In genomic region chr13:32548837-32549236, GRCh38 we compare ENCODE assay signal across 2 cellular contexts.
TF ChIP-seq lines count a peak whose summit lies in the region.

No MANE protein-coding gene starts in this region.

TF ChIP-seq in K562, 482 proteins besides CTCF, POLR2A, EP300 and RAD21 (continues in another document):
- TF ChIP-seq ZNF707 (CRISPR knock-in tag; conservative IDR thresholded peaks at IDR 0.05) (no peak), PHF20 (IDR thresholded peaks at IDR 0.05; ENCODE audit: partially characterized antibody) (no peak), NEUROD1 (IDR thresholded peaks at IDR 0.05; ENCODE audit: borderline replicate concordance, low read depth, low read length, partially characterized antibody) (no peak), NFIC (IDR thresholded peaks at IDR 0.05) (no peak), PML (IDR thresholded peaks at IDR 0.05; ENCODE audit: low read length) (no peak), MAFG (tag; conservative IDR thresholded peaks at IDR 0.05) (no peak), UBTF (IDR thresholded peaks at IDR 0.05; ENCODE audit: borderline replicate concordance in 1 of 2, low read depth in 2 of 2, low read length in 2 of 2) (no peak), TCF7 (IDR thresholded peaks at IDR 0.05; ENCODE audit: borderline replicate concordance) (no peak), CEBPG (CRISPR knock-in tag; IDR thresholded peaks at IDR 0.05) (no peak), CEBPG (tag; conservative IDR thresholded peaks at IDR 0.05 in 1 of 2, IDR thresholded peaks at IDR 0.05 in 1 of 2) (peak; percentile 35 to 53; a peak in 3 of 4 replicates), GABPA (tag; conservative IDR thresholded peaks at IDR 0.05; ENCODE audit: low read depth) (no peak), ZNF124 (CRISPR knock-in tag; IDR thresholded peaks at IDR 0.05) (no peak), ZKSCAN1 (IDR thresholded peaks at IDR 0.05; ENCODE audit: low read depth, low read length) (no peak), CEBPB (tag; IDR thresholded peaks at IDR 0.05) (peak; percentile 58; the same call in 1 of the 2 replicates), CHD7 (IDR thresholded peaks at IDR 0.05; ENCODE audit: low read depth, low read length) (no peak), FOS (IDR thresholded peaks at IDR 0.05; ENCODE audit: extremely low read depth, insufficient read length) (no peak)

TF ChIP-seq in HepG2, 621 proteins besides CTCF, POLR2A, EP300 and RAD21:
- TF ChIP-seq FLYWCH1 (CRISPR knock-in tag; IDR thresholded peaks at IDR 0.05), result no peak
- TF ChIP-seq ZNF543 (CRISPR knock-in tag; IDR thresholded peaks at IDR 0.05), result no peak
- no peak for TF ChIP-seq ZC3H4 (CRISPR knock-in tag; IDR thresholded peaks at IDR 0.05; ENCODE audit: borderline replicate concordance)
- no peak for TF ChIP-seq RNF219 (CRISPR knock-in tag; IDR thresholded peaks at IDR 0.05)
- TF ChIP-seq ZNF251 (CRISPR knock-in tag; IDR thresholded peaks at IDR 0.05), result no peak
- peak; percentile 49; the same call in 1 of the 2 replicates for TF ChIP-seq CEBPB (IDR thresholded peaks at IDR 0.05; ENCODE audit: borderline replicate concordance, low read depth, low read length)
- TF ChIP-seq PATZ1 (CRISPR knock-in tag; IDR thresholded peaks at IDR 0.05), result no peak
- no peak for TF ChIP-seq ZNF333 (CRISPR knock-in tag; IDR thresholded peaks at IDR 0.05; ENCODE audit: borderline replicate concordance)
